Comparison of ENCODE assay signal across 22 cellular contexts in the genomic region with DNA sequence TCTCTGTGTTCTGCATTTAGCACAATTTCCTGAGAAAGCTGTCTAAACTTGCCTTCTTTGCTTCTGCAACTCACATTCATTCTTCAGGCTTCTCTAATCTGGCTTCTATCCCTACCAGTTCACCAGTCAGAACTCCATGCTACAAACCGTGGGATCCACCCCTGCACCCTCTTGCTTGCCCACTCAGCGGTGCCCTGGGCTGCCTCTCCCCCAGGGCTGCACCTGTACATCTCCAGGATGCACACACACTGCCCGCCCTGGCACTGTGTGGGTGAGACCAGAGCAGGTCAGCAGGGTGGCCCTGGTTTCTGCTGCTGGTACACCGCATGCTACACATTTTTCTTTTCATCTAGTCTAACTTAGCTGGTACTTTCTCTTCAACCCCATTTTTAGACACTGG.
DNase-seq lines count a peak whose midpoint lies in the region; ATAC-seq, FAIRE-seq and TF ChIP-seq lines count a peak whose summit lies in the region.
"Had no signal": no experiment of that assay in that cellular context is flagged by ENCODE, and none has a peak within 500 bp of the region (broad histone marks: within the 10 kb centered on the region; RNA-seq: fewer than 3 reads in every experiment).

No MANE protein-coding gene starts in this region.

- FAIRE-seq in RCC 7860 (lab: Jason Lieb, UNC) = no peak

- in situ Hi-C loops in transverse colon (cut with MboI; ENCODE audit: low pct_ligation_motif_present in 1 of 4, low pct_unique_long_range_greater_than_20kb in 1 of 4, low sequenced_read_pairs in 3 of 4) = no loop called here

- no peak for ATAC-seq in activated T-cell treated with anti-CD3 and anti-CD28 coated beads, Interleukin-2, amount 50 U/mL, for 72 hours (replicated peaks in 1 of 2)
- ATAC-seq in GM21381 (IDR thresholded peaks at IDR 0.05; ENCODE audit: unreplicated experiment) = no peak
- ATAC-seq: gastrocnemius medialis had no signal

- no peak overlapping the region for H3K4me3 ChIP-seq in mesodermal cell (ENCODE audit: extremely low read depth, insufficient read depth, low read length, poor library complexity, severe bottlenecking)
- no peak overlapping the region for H3K4me3 ChIP-seq in transverse colon
- H3K4me3 ChIP-seq: gastrocnemius medialis, HAP-1, PC-9, SK-N-MC, testis had no signal

- intact Hi-C loops in transverse colon (cut with DNase I; ENCODE audit: low total_unique reads) = no loop called here

- TF ChIP-seq CTCF in brain (conservative IDR thresholded peaks at IDR 0.05) (no peak), transverse colon (IDR thresholded peaks at IDR 0.05) (no peak)

- H3K4me1 Mint-ChIP-seq in activated T-cell treated with anti-CD3 and anti-CD28 coated beads, Interleukin-2, amount 50 U/mL, for 72 hours (ENCODE audit: low read depth) = peaks cover 28% of the 10 kb centered on the region
- peaks cover 28% of the 10 kb centered on the region for H3K4me1 Mint-ChIP-seq in brain

- H3K27me3 ChIP-seq in transverse colon = no peaks in the 10 kb centered on the region
- H3K27me3 ChIP-seq: gastrocnemius medialis, neutrophil, testis had no signal

- no peak for TF ChIP-seq EP300 in transverse colon (IDR thresholded peaks at IDR 0.05; ENCODE audit: low read depth)

- H3K27ac ChIP-seq in mesodermal cell (ENCODE audit: low read depth, low read length, severe bottlenecking) (peak overlapping the region; percentile 23), transverse colon (peak overlapping the region in 3 of 4 donors; percentile 36 to 73 (median 55))
- H3K27ac ChIP-seq: neutrophil, PC-9, SK-N-MC had no signal

- WGBS in mesodermal cell (ENCODE audit: insufficient coverage in 2 of 2), 2 experiments = 96 to 100% methylated on average over 3 to 4 of the region's 4 CpGs
- 86 to 87% methylated on average over 4 of the region's 4 CpGs for WGBS in transverse colon (ENCODE audit: low coverage in 1 of 2), 2 donors

- H3K4me1 ChIP-seq in mesodermal cell (ENCODE audit: control insufficient read depth, insufficient read depth, low read length, poor library complexity, severe bottlenecking) = peaks cover 23% of the 10 kb centered on the region
- peaks cover 0 to 18% (median 13%) of the 10 kb centered on the region in 4 donors for H3K4me1 ChIP-seq in transverse colon
- H3K4me1 ChIP-seq: HAP-1 had no signal

- H3K4me3 Mint-ChIP-seq in activated T-cell treated with anti-CD3 and anti-CD28 coated beads, Interleukin-2, amount 50 U/mL, for 72 hours = peak overlapping the region in 1 of 2 donors; percentile 25
- H3K4me3 Mint-ChIP-seq in brain = peak overlapping the region in 1 of 5 experiments; percentile 59
- H3K4me3 Mint-ChIP-seq: CD4-positive, alpha-beta T cell; mesothelial cell of epicardium had no signal

- peaks cover 0 to 2% of the 10 kb centered on the region in 2 donors for H3K36me3 Mint-ChIP-seq in activated T-cell treated with anti-CD3 and anti-CD28 coated beads, Interleukin-2, amount 50 U/mL, for 72 hours (ENCODE audit: insufficient read depth in 2 of 2)
- no peaks in the 10 kb centered on the region for H3K36me3 Mint-ChIP-seq in brain

- no peaks in the 10 kb centered on the region for H3K9me3 ChIP-seq in mesodermal cell (ENCODE audit: control insufficient read depth, low read length)
- no peaks in the 10 kb centered on the region for H3K9me3 ChIP-seq in transverse colon
- H3K9me3 ChIP-seq: gastrocnemius medialis, HAP-1, neutrophil, testis had no signal

- H3K36me3 ChIP-seq in mesodermal cell (ENCODE audit: control insufficient read depth, insufficient read depth, low read length) (no peaks in the 10 kb centered on the region), transverse colon (no peaks in the 10 kb centered on the region)
- H3K36me3 ChIP-seq: gastrocnemius medialis, HAP-1, neutrophil had no signal

- no peak for TF ChIP-seq POLR2A in transverse colon (IDR thresholded peaks at IDR 0.05)

- no peaks in the 10 kb centered on the region for H3K27me3 Mint-ChIP-seq in activated T-cell treated with anti-CD3 and anti-CD28 coated beads, Interleukin-2, amount 50 U/mL, for 72 hours (ENCODE audit: low read depth)
- no peaks in the 10 kb centered on the region for H3K27me3 Mint-ChIP-seq in brain
- H3K27me3 Mint-ChIP-seq: CD4-positive, alpha-beta T cell had no signal

- peaks cover 0 to 4% of the 10 kb centered on the region in 2 donors for H3K9me3 Mint-ChIP-seq in activated T-cell treated with anti-CD3 and anti-CD28 coated beads, Interleukin-2, amount 50 U/mL, for 72 hours
- no peaks in the 10 kb centered on the region for H3K9me3 Mint-ChIP-seq in brain
- H3K9me3 Mint-ChIP-seq: CD4-positive, alpha-beta T cell had no signal

- no peak for DNase-seq in activated T-cell treated with anti-CD3 and anti-CD28 coated beads, Interleukin-2, amount 50 U/mL, for 72 hours
- DNase-seq in activated T-cell treated with anti-CD3 and anti-CD28 coated beads for 4 hours (no peak), transverse colon (no peak), RCC 7860 (ENCODE audit: low spot score) (no peak)
- no peak for DNase-seq in activated naive CD4-positive, alpha-beta T cell (lab: John Stamatoyannopoulos, UW)
- DNase-seq: activated CD4-positive, alpha-beta T cell treated with anti-CD3 and anti-CD28 coated beads for 4 hours; activated T-cell treated with anti-CD3 and anti-CD28 coated beads, Interleukin-2, amount 50 U/mL, for 1 hour; CD4-positive, alpha-beta T cell; DMS153; gastrocnemius medialis; NCI-H1436; NCI-H82; PC-9; stimulated activated CD4-positive, alpha-beta T cell treated with anti-CD3 and anti-CD28 coated beads, Interleukin-12 subunit alpha, Interleukin-12 subunit beta, amount 100 ng/mL, for 4 hours; testis had no signal

- H3K27ac Mint-ChIP-seq in activated T-cell treated with anti-CD3 and anti-CD28 coated beads, Interleukin-2, amount 50 U/mL, for 72 hours = peak overlapping the region; percentile 56
- H3K27ac Mint-ChIP-seq in brain = peak overlapping the region in 4 of 5 experiments; percentile 59 to 85 (median 80)
- H3K27ac Mint-ChIP-seq: CD4-positive, alpha-beta T cell; mesothelial cell of epicardium had no signal
